Comparison of ENCODE assay signal across 1 cellular context in genomic region chr3:52056968-52057805, GRCh38.
TF ChIP-seq lines count a peak whose summit lies in the region.

No MANE protein-coding gene starts in this region.

TF ChIP-seq in WTC11, 78 proteins besides CTCF, POLR2A, EP300 and RAD21 (continued from another document):
- peak; percentile 53; the same call in 1 of the 2 replicates for TF ChIP-seq FOXK1 (CRISPR knock-in tag; IDR thresholded peaks at IDR 0.05)
- no peak for TF ChIP-seq ZNF232 (CRISPR knock-in tag; IDR thresholded peaks at IDR 0.05)
- TF ChIP-seq USF1 (CRISPR knock-in tag; IDR thresholded peaks at IDR 0.05) = peak; percentile 94
- no peak for TF ChIP-seq FOXP4 (CRISPR knock-in tag; IDR thresholded peaks at IDR 0.05)
- no peak for TF ChIP-seq ATF3 (CRISPR knock-in tag; conservative IDR thresholded peaks at IDR 0.05)
- no peak for TF ChIP-seq ZNF263 (CRISPR knock-in tag; IDR thresholded peaks at IDR 0.05; ENCODE audit: low read depth)
- no peak for TF ChIP-seq TP53 (CRISPR knock-in tag; IDR thresholded peaks at IDR 0.05)
- TF ChIP-seq ZNF219 (CRISPR knock-in tag; IDR thresholded peaks at IDR 0.05; ENCODE audit: borderline replicate concordance) = no peak
- no peak for TF ChIP-seq RELA (CRISPR knock-in tag; IDR thresholded peaks at IDR 0.05; ENCODE audit: borderline replicate concordance)
- peak; percentile 92 for TF ChIP-seq SP1 (CRISPR knock-in tag; conservative IDR thresholded peaks at IDR 0.05)
- peak; percentile 50 for TF ChIP-seq MAX (CRISPR knock-in tag; IDR thresholded peaks at IDR 0.05)
- TF ChIP-seq RORB (CRISPR knock-in tag; IDR thresholded peaks at IDR 0.05) = no peak
- TF ChIP-seq SMAD4 (CRISPR knock-in tag; IDR thresholded peaks at IDR 0.05) = no peak
- TF ChIP-seq E2F1 (CRISPR knock-in tag; IDR thresholded peaks at IDR 0.05) = no peak
- 0 out of 2 replicates have a peak, but pooled peaks have one; percentile 33 for TF ChIP-seq TEAD1 (CRISPR knock-in tag; IDR thresholded peaks at IDR 0.05)
- no peak for TF ChIP-seq KAT7 (CRISPR knock-in tag; IDR thresholded peaks at IDR 0.05; ENCODE audit: borderline replicate concordance)
- TF ChIP-seq ZNF425 (CRISPR knock-in tag; conservative IDR thresholded peaks at IDR 0.05) = no peak
- TF ChIP-seq FOXP1 (CRISPR knock-in tag; IDR thresholded peaks at IDR 0.05; ENCODE audit: borderline replicate concordance) = 0 out of 2 replicates have a peak, but pooled peaks have one; percentile 12
- TF ChIP-seq ZNF121 (CRISPR knock-in tag; IDR thresholded peaks at IDR 0.05) = no peak
